11 cellular contexts compared by ENCODE assay signal in genomic region chr4:113593400-113594230, GRCh38.
DNase-seq lines count a peak whose midpoint lies in the region; ATAC-seq and TF ChIP-seq lines count a peak whose summit lies in the region.
"Had no signal": no experiment of that assay in that cellular context is flagged by ENCODE, and none has a peak within 500 bp of the region (broad histone marks: within the 10 kb centered on the region; RNA-seq: fewer than 3 reads in every experiment).

No MANE protein-coding gene starts in this region.

- H3K4me3 ChIP-seq in right cardiac atrium (ENCODE audit: low read length) (no peak overlapping the region), Karpas-422 (ENCODE audit: low read length) (0 out of 2 replicates have a peak overlapping the region, but pooled peaks have one; percentile 11), spleen (no peak overlapping the region)

- H3K4me1 ChIP-seq in right cardiac atrium (ENCODE audit: control insufficient read depth, insufficient read depth, low read length) (peaks cover 5% of the 10 kb centered on the region), Karpas-422 (ENCODE audit: low read length) (peaks cover 77% of the 10 kb centered on the region), spleen (peaks cover 0 to 63% (median 8%) of the 10 kb centered on the region in 6 donors)

- H3K79me2 ChIP-seq in Karpas-422 (ENCODE audit: low read length) = peaks cover 94% of the 10 kb centered on the region

- peak overlapping the region; percentile 34 for H3K9ac ChIP-seq in Karpas-422 (ENCODE audit: low read length)

- no peaks in the 10 kb centered on the region for H3K9me3 ChIP-seq in right cardiac atrium (ENCODE audit: control insufficient read depth, low read length)
- H3K9me3 ChIP-seq in Karpas-422 (ENCODE audit: low read length) = no peaks in the 10 kb centered on the region
- H3K9me3 ChIP-seq in spleen = no peaks in the 10 kb centered on the region

- H3K27ac ChIP-seq in right cardiac atrium (ENCODE audit: low read length) (no peak overlapping the region), Karpas-422 (ENCODE audit: low read length) (peak overlapping the region; percentile 89), spleen (peak overlapping the region in 6 of 8 donors; percentile 5 to 76 (median 46))

- no peaks in the 10 kb centered on the region for H3K9me2 ChIP-seq in Karpas-422 (replicated peaks; ENCODE audit: insufficient read depth, low read length)

- DNase-seq in Right ventricle myocardium superior (no peak), right cardiac atrium (no peak), Karpas-422 (peak; percentile 71), spleen (no peak), kidney tubule cell (ENCODE audit: low spot score) (no peak), NCI-H446 (lab: John Stamatoyannopoulos, UW) (no peak), posterior vena cava (ENCODE audit: low spot score) (no peak)
- DNase-seq: erythroblast; stimulated activated naive CD4-positive, alpha-beta T cell treated with Interleukin-2 at 50 U/mL for 16 hours had no signal

- WGBS in right cardiac atrium = 79% methylated on average over 1 of the region's 1 CpG
- 74 to 93% (median 80%) methylated on average over 1 of the region's 1 CpG for WGBS in spleen, 5 donors

- TF ChIP-seq CTCF in spleen (IDR thresholded peaks at IDR 0.05 in 8 of 11, conservative IDR thresholded peaks at IDR 0.05 in 3 of 11) = no peak

- H2AFZ ChIP-seq in Karpas-422 (ENCODE audit: low read length) = no peak overlapping the region

- peak overlapping the region; percentile 59 for H3K4me2 ChIP-seq in Karpas-422 (ENCODE audit: low read depth, low read length, poor library complexity, severe bottlenecking)

- no peaks in the 10 kb centered on the region for H4K20me1 ChIP-seq in Karpas-422 (ENCODE audit: insufficient read depth, low read depth, low read length)

- H3K36me3 ChIP-seq in Karpas-422 (ENCODE audit: insufficient read depth, low read length) (peaks cover 23% of the 10 kb centered on the region), spleen (peaks cover 0 to 11% (median 0%) of the 10 kb centered on the region in 6 donors)

- TF ChIP-seq POLR2A in spleen (IDR thresholded peaks at IDR 0.05) = no peak

- ATAC-seq in Right ventricle myocardium superior (ENCODE audit: poor library complexity) (peak; percentile 23), right cardiac atrium (no peak), HG02623 (IDR thresholded peaks at IDR 0.05; ENCODE audit: unreplicated experiment) (peak; percentile 77)
- ATAC-seq: WTC11 had no signal

- H3K27me3 ChIP-seq in right cardiac atrium (ENCODE audit: control insufficient read depth, insufficient read depth) (no peaks in the 10 kb centered on the region), Karpas-422 (ENCODE audit: low read length) (no peaks in the 10 kb centered on the region), spleen (replicated peaks in 1 of 7) (no peaks in the 10 kb centered on the region)

- intact Hi-C loops in Right ventricle myocardium superior (cut with DNase I) (no loop called here), right cardiac atrium (cut with DNase I) (no loop called here), spleen (cut with DNase I; ENCODE audit: low total_unique reads) (no loop called here), posterior vena cava (cut with DNase I) (no loop called here)

Comparison
In these comparisons a context has a peak if more than half of its experiments do, and no peak if none do; other contexts are left out.
1. ATAC-seq: peak in Right ventricle myocardium superior (single experiment) and HG02623 (single experiment); none in right cardiac atrium (0 of 2).